ENCODE assay signal across 8 cellular contexts in genomic region chr15:49046113-49046883, GRCh38. TPM values are rescaled to one million over a fixed set of nuclear protein-coding genes. Genes with fewer than 3 reads are reported as not detected.
A peak's percentile ranks its signal among the peaks of the same experiment; 100 is the strongest.
DNase-seq lines count a peak whose midpoint lies in the region; ATAC-seq and TF ChIP-seq lines count a peak whose summit lies in the region.

A gene with protein sequence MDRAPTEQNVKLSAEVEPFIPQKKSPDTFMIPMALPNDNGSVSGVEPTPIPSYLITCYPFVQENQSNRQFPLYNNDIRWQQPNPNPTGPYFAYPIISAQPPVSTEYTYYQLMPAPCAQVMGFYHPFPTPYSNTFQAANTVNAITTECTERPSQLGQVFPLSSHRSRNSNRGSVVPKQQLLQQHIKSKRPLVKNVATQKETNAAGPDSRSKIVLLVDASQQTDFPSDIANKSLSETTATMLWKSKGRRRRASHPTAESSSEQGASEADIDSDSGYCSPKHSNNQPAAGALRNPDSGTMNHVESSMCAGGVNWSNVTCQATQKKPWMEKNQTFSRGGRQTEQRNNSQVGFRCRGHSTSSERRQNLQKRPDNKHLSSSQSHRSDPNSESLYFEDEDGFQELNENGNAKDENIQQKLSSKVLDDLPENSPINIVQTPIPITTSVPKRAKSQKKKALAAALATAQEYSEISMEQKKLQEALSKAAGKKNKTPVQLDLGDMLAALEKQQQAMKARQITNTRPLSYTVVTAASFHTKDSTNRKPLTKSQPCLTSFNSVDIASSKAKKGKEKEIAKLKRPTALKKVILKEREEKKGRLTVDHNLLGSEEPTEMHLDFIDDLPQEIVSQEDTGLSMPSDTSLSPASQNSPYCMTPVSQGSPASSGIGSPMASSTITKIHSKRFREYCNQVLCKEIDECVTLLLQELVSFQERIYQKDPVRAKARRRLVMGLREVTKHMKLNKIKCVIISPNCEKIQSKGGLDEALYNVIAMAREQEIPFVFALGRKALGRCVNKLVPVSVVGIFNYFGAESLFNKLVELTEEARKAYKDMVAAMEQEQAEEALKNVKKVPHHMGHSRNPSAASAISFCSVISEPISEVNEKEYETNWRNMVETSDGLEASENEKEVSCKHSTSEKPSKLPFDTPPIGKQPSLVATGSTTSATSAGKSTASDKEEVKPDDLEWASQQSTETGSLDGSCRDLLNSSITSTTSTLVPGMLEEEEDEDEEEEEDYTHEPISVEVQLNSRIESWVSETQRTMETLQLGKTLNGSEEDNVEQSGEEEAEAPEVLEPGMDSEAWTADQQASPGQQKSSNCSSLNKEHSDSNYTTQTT (minus strand): TSS chr15:49046446. CDS start chr15:49046299, 147 bp downstream.

- peak; percentile 94 for ATAC-seq in GM21576 (IDR thresholded peaks at IDR 0.05; ENCODE audit: unreplicated experiment)

- H3K36me3 ChIP-seq in PC-9 (ENCODE audit: low read depth), result no peaks in the 10 kb centered on the region
- H3K36me3 ChIP-seq in esophagus (ENCODE audit: control insufficient read depth in 2 of 2, insufficient read depth in 2 of 2, low read length in 1 of 2), result no peaks in the 10 kb centered on the region
- H3K36me3 ChIP-seq in muscle layer of colon (ENCODE audit: insufficient read depth, low read length), result no peaks in the 10 kb centered on the region

- no peaks in the 10 kb centered on the region for H3F3A ChIP-seq in PC-9 (ENCODE audit: insufficient read depth, low read depth)

- H3K79me2 ChIP-seq in PC-9 (ENCODE audit: low read depth), result peaks cover 45% of the 10 kb centered on the region

- H3K4me3 ChIP-seq in PC-9 (peak within 1 kb of the TSS; percentile 67), esophagus (ENCODE audit: low read depth in 1 of 2, low read length in 2 of 2) (peak within 1 kb of the TSS; percentile 71 to 100), muscle layer of colon (ENCODE audit: low read depth in 1 of 2, low read length in 2 of 2) (peak within 1 kb of the TSS; percentile 75 to 76)

- POLR2A ChIA-PET in PC-9 (lab: Charles Lee; ENCODE audit: unreplicated experiment), result interaction anchor here (0.5 to 0.6 kb wide), 2 partner anchors 59 to 129 kb away, joined by 5 to 6 read pairs; no protein-coding TSS in a partner anchor

- peak within 1 kb of the TSS; percentile 92 for H2AFZ ChIP-seq in PC-9

- no peak for TF ChIP-seq CTCF in PC-9 (conservative IDR thresholded peaks at IDR 0.05)

- peak within 1 kb of the TSS; percentile 91 for H3K4me3 Mint-ChIP-seq in activated T-cell treated with anti-CD3 and anti-CD28 coated beads, Interleukin-2, amount 50 U/mL, for 24 hours

- DNase-seq in DMS53 treated with DMSO at 0.1 percent for 48 hours (lab: John Stamatoyannopoulos, UW; ENCODE audit: unreplicated experiment) (peak; percentile 84), PC-9 (peak; percentile 80 to 90)
- peak; percentile 93 for DNase-seq in activated T-cell treated with anti-CD3 and anti-CD28 coated beads, Interleukin-2, amount 50 U/mL, for 24 hours
- DNase-seq in stimulated activated CD8-positive, alpha-beta memory T cell treated with anti-CD3 and anti-CD28 coated beads, Interleukin-7, amount 100 ng/mL, for 24 hours (ENCODE audit: low read depth), result peak; percentile 73

- peak within 1 kb of the TSS; percentile 92 for H3K4me2 ChIP-seq in PC-9

- no peaks in the 10 kb centered on the region for H3K9me3 Mint-ChIP-seq in activated T-cell treated with anti-CD3 and anti-CD28 coated beads, Interleukin-2, amount 50 U/mL, for 24 hours

- TF ChIP-seq EP300 in Ishikawa (IDR thresholded peaks at IDR 0.05; ENCODE audit: borderline replicate concordance), result peak; percentile 35; the same call in 1 of the 2 replicates

- H3K27me3 ChIP-seq in PC-9 (ENCODE audit: insufficient read depth, low read depth), result no peaks in the 10 kb centered on the region
- no peaks in the 10 kb centered on the region for H3K27me3 ChIP-seq in esophagus (ENCODE audit: control insufficient read depth in 1 of 2, insufficient read depth in 2 of 2, low read length in 2 of 2)
- H3K27me3 ChIP-seq in muscle layer of colon (ENCODE audit: control insufficient read depth in 1 of 2, insufficient read depth in 2 of 2, low read length in 2 of 2), result no peaks in the 10 kb centered on the region

- no peaks in the 10 kb centered on the region for H3K9me3 ChIP-seq in PC-9 (ENCODE audit: insufficient read depth, low read depth)
- H3K9me3 ChIP-seq in esophagus (ENCODE audit: control insufficient read depth in 2 of 2, insufficient read depth in 1 of 2, low read depth in 1 of 2, low read length in 1 of 2), result no peaks in the 10 kb centered on the region
- no peaks in the 10 kb centered on the region for H3K9me3 ChIP-seq in muscle layer of colon (ENCODE audit: low read length)

- peaks cover 15% of the 10 kb centered on the region for H3K4me1 ChIP-seq in PC-9 (replicated peaks; ENCODE audit: insufficient read depth)
- H3K4me1 ChIP-seq in esophagus (ENCODE audit: control insufficient read depth in 2 of 2, insufficient read depth in 2 of 2, low read length in 1 of 2), result no peaks in the 10 kb centered on the region
- peaks cover 21% of the 10 kb centered on the region for H3K4me1 ChIP-seq in muscle layer of colon (ENCODE audit: insufficient read depth, low read length)

- BruUV-seq in PC-9 (replicated peaks; lab: Mats Ljungman, UMichigan), result no TSS peak

- H3K9me2 ChIP-seq in PC-9 (ENCODE audit: insufficient read depth), result no peaks in the 10 kb centered on the region

- peak within 1 kb of the TSS; percentile 69 for H3K9ac ChIP-seq in muscle layer of colon (ENCODE audit: low read length)

- peaks cover 32% of the 10 kb centered on the region for H3K4me1 Mint-ChIP-seq in activated T-cell treated with anti-CD3 and anti-CD28 coated beads, Interleukin-2, amount 50 U/mL, for 24 hours (ENCODE audit: low read depth)

- TF ChIP-seq RAD21 in Ishikawa (IDR thresholded peaks at IDR 0.05; ENCODE audit: low read depth), result peak; percentile 20; the same call in 1 of the 2 replicates

- H4K20me1 ChIP-seq in PC-9 (ENCODE audit: insufficient read depth), result no peaks in the 10 kb centered on the region

- H3K27ac Mint-ChIP-seq in activated T-cell treated with anti-CD3 and anti-CD28 coated beads, Interleukin-2, amount 50 U/mL, for 24 hours, result peak within 1 kb of the TSS; percentile 93

- no peaks in the 10 kb centered on the region for H3K27me3 Mint-ChIP-seq in activated T-cell treated with anti-CD3 and anti-CD28 coated beads, Interleukin-2, amount 50 U/mL, for 24 hours

- CTCF ChIA-PET in PC-9 (lab: Charles Lee), result interaction anchor here (0.9 to 1.5 kb wide), 3 partner anchors 71 to 109 kb away, joined by 3 to 5 read pairs (median 3); partner anchors contain the start of gene COPS2

- H3K27ac ChIP-seq in PC-9, result peak within 1 kb of the TSS; percentile 11; the same call in 1 of the 2 replicates
- peak within 1 kb of the TSS; percentile 58 to 93 for H3K27ac ChIP-seq in esophagus (ENCODE audit: low read depth in 2 of 2, low read length in 1 of 2)
- peak within 1 kb of the TSS; percentile 50 for H3K27ac ChIP-seq in muscle layer of colon (ENCODE audit: low read depth, low read length)

- intact Hi-C loops in PC-9 (cut with micrococcal nuclease; ENCODE audit: unreplicated experiment), result loop anchor here (5.0 to 10.0 kb wide), 2 partner anchors 111 to 711 kb away; partner anchors contain the start of genes COPS2 and DUT

- WGBS in esophagus, 2 donors, result 0 to 1% methylated on average over 43 to 53 of the region's 53 CpGs

- peaks cover 12% of the 10 kb centered on the region for H3K36me3 Mint-ChIP-seq in activated T-cell treated with anti-CD3 and anti-CD28 coated beads, Interleukin-2, amount 50 U/mL, for 24 hours (ENCODE audit: low read depth)

TF ChIP-seq in Ishikawa, 13 proteins besides CTCF, POLR2A, EP300 and RAD21 (continues in another document):
- TF ChIP-seq NFIC (IDR thresholded peaks at IDR 0.05) (peak; percentile 44; the same call in 1 of the 2 replicates), MAX (IDR thresholded peaks at IDR 0.05) (peak; percentile 69), TCF12 (IDR thresholded peaks at IDR 0.05; ENCODE audit: low read depth) (peak; percentile 69), CREB1 (IDR thresholded peaks at IDR 0.05; ENCODE audit: low read depth) (no peak), ZBTB7A (IDR thresholded peaks at IDR 0.05; ENCODE audit: low read depth) (peak; percentile 85), TEAD4 (IDR thresholded peaks at IDR 0.05) (0 out of 2 replicates have a peak, but pooled peaks have one; percentile 25), TAF1 (IDR thresholded peaks at IDR 0.05; ENCODE audit: low read depth) (peak; percentile 82), YY1 (IDR thresholded peaks at IDR 0.05; ENCODE audit: low read depth) (peak; percentile 99), CEBPB (IDR thresholded peaks at IDR 0.05) (no peak), EGR1 (IDR thresholded peaks at IDR 0.05) (peak; percentile 74; the same call in 1 of the 2 replicates)
- TF ChIP-seq, protein P1, sequence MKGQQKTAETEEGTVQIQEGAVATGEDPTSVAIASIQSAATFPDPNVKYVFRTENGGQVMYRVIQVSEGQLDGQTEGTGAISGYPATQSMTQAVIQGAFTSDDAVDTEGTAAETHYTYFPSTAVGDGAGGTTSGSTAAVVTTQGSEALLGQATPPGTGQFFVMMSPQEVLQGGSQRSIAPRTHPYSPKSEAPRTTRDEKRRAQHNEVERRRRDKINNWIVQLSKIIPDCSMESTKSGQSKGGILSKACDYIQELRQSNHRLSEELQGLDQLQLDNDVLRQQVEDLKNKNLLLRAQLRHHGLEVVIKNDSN (IDR thresholded peaks at IDR 0.05), result peak; percentile 65; the same call in 1 of the 2 replicates

RNA-seq across cellular contexts. Expression of the gene that starts here (rescaled TPM):
- total RNA-seq in PC-9 (2021), result 31.2 and 33.2 TPM in 2 replicates
- polyA plus RNA-seq in esophagus, result 1 to 10 TPM; 7.3 to 9.1 TPM

Comparison
In these comparisons a context has a peak if more than half of its experiments do, and no peak if none do; other contexts are left out.
1. Peak in every context shown above with its lines: DNase-seq, ATAC-seq, H3K4me3 ChIP-seq and H3K27ac ChIP-seq.
2. H3K27ac ChIP-seq: peak in every context shown above with its lines; median percentile 76 in esophagus; 50 in muscle layer of colon; 11 in PC-9.